ENCODE assay signal across 8 cellular contexts in the genomic region with DNA sequence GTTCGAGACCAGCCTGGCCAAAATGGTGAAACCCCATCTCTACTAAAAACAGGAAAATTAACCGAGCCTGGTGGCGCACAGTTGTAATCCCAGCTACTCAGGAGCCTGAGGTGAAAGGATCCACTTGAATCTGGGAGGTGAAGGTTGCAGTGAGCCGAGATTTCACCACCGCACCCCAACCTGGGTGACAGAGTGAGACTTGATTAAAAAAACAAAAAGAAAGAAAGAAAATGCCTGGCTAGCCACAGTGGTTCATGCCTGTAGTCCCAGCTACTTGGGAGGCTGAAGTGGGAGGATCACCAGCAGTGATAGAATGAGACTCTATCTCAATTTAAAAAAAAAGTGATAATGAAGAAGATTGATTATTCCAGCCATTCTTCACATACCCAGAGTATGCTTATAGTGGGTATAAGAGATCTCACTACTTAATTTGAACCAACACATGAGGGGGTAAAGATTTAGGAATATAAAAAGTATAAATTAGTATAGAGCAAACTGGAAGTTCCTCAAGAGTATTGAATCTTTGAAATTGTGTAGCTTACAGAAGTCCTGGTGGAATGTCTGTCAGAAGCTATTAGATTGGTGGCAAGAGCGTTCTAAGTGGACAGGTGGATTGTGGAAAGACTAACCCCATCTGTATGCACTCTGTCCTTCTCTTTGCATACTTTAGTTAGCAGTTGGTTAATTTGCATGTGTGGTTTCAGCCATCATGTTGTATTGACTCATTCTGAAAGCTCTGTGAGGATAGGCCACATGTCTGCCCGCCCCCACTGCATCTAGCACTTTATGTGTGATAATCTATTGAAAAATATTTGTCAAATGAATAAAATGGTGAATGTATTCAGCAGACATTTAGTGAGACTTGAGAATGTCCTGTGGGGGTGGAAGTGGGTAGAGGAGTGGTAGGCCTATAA. TPM values are rescaled to one million over a fixed set of nuclear protein-coding genes. Genes with fewer than 3 reads are reported as not detected.
DNase-seq lines count a peak whose midpoint lies in the region; ATAC-seq and TF ChIP-seq lines count a peak whose summit lies in the region.

No MANE protein-coding gene starts in this region.

- no peaks in the 10 kb centered on the region for H3K27me3 ChIP-seq in CD8-positive, alpha-beta memory T cell (ENCODE audit: insufficient read depth, low read length, poor library complexity, severe bottlenecking)
- no peaks in the 10 kb centered on the region for H3K27me3 ChIP-seq in stomach

- peaks cover 0 to 26% (median 6%) of the 10 kb centered on the region in 3 donors for H3K36me3 Mint-ChIP-seq in CD8-positive, alpha-beta memory T cell
- no peaks in the 10 kb centered on the region for H3K36me3 Mint-ChIP-seq in natural killer cell

- no peak overlapping the region for H3K4me3 ChIP-seq in CD8-positive, alpha-beta memory T cell (ENCODE audit: low read length)
- H3K4me3 ChIP-seq in stomach, result no peak overlapping the region

- in situ Hi-C loops in G401 (cut with HindIII; ENCODE audit: low sequenced_read_pairs), result no loop called here

- no peak for TF ChIP-seq EP300 in stomach (IDR thresholded peaks at IDR 0.05)

- H3K36me3 ChIP-seq in CD8-positive, alpha-beta memory T cell (ENCODE audit: insufficient read depth, low read length), result peaks cover 21% of the 10 kb centered on the region
- peaks cover 2 to 23% (median 21%) of the 10 kb centered on the region in 4 donors for H3K36me3 ChIP-seq in stomach

- TF ChIP-seq CTCF in natural killer cell (IDR thresholded peaks at IDR 0.05) (no peak), stomach (IDR thresholded peaks at IDR 0.05) (no peak)

- no peaks in the 10 kb centered on the region for H3K9me3 Mint-ChIP-seq in CD8-positive, alpha-beta memory T cell
- H3K9me3 Mint-ChIP-seq in natural killer cell, result no peaks in the 10 kb centered on the region

- 79 to 88% (median 81%) methylated on average over 7 of the region's 7 CpGs for WGBS in stomach, 5 donors

- intact Hi-C loops in natural killer cell (cut with micrococcal nuclease) (no loop called here), stomach (cut with DNase I; ENCODE audit: low total_unique reads) (no loop called here)

- no peak overlapping the region for H3K27ac ChIP-seq in CD8-positive, alpha-beta memory T cell (ENCODE audit: low read depth, low read length)
- H3K27ac ChIP-seq in stomach, result no peak overlapping the region

- H3K4me3 Mint-ChIP-seq in CD8-positive, alpha-beta memory T cell, result peak overlapping the region in 4 of 7 donors; percentile 22 to 42 (median 31)
- H3K4me3 Mint-ChIP-seq in natural killer cell, result peak overlapping the region; percentile 9

- no peaks in the 10 kb centered on the region for H3K27me3 Mint-ChIP-seq in CD8-positive, alpha-beta memory T cell
- H3K27me3 Mint-ChIP-seq in natural killer cell (ENCODE audit: low read depth in 2 of 2), result no peaks in the 10 kb centered on the region

- POLR2A ChIA-PET in CD8-positive, alpha-beta memory T cell (lab: Charles Lee), result interaction anchor here (0.6 to 1.0 kb wide), 2 partner anchors 16 to 69 kb away, joined by 3 to 5 read pairs; no protein-coding TSS in a partner anchor

- H3K27ac Mint-ChIP-seq in CD8-positive, alpha-beta memory T cell, result peak overlapping the region in 7 of 8 donors; percentile 40 to 85 (median 52)
- H3K27ac Mint-ChIP-seq in natural killer cell, result peak overlapping the region; percentile 47 to 64

- peak in 1 of 5 donors; percentile 20 for DNase-seq in CD8-positive, alpha-beta memory T cell
- peak; percentile 33 for DNase-seq in activated T-cell treated with anti-CD3 and anti-CD28 coated beads for 4 hours
- no peak for DNase-seq in natural killer cell
- DNase-seq in HuH-7 (ENCODE audit: low spot score), result no peak
- no peak for DNase-seq in stomach
- no peak for DNase-seq in G401 (ENCODE audit: low spot score)

- no peak for TF ChIP-seq POLR2A in stomach (IDR thresholded peaks at IDR 0.05)

- CTCF ChIA-PET in CD8-positive, alpha-beta memory T cell (lab: Charles Lee), result interaction anchor here (0.7 to 1.9 kb wide), 3 partner anchors 12 to 40 kb away, joined by 3 to 7 read pairs (median 6); no protein-coding TSS in a partner anchor

- H3K9me3 ChIP-seq in CD8-positive, alpha-beta memory T cell (ENCODE audit: low read length), result no peaks in the 10 kb centered on the region
- H3K9me3 ChIP-seq in stomach, result no peaks in the 10 kb centered on the region

- H3K4me1 Mint-ChIP-seq in CD8-positive, alpha-beta memory T cell, result peaks cover 41 to 72% (median 69%) of the 10 kb centered on the region in 3 donors
- peaks cover 40 to 49% of the 10 kb centered on the region in 2 donors for H3K4me1 Mint-ChIP-seq in natural killer cell

- peaks cover 32% of the 10 kb centered on the region for H3K4me1 ChIP-seq in CD8-positive, alpha-beta memory T cell (ENCODE audit: insufficient read depth, low read length)
- H3K4me1 ChIP-seq in stomach, result peaks cover 0 to 56% (median 24%) of the 10 kb centered on the region in 4 donors

- ATAC-seq in GM21367 (IDR thresholded peaks at IDR 0.05; ENCODE audit: unreplicated experiment), result peak; percentile 81
- ATAC-seq in HG03558 (IDR thresholded peaks at IDR 0.05; ENCODE audit: extremely low read depth, unreplicated experiment), result peak; percentile 95
- ATAC-seq in natural killer cell, result peak; percentile 82 to 91 (median 84)

RNA-seq across cellular contexts. Expression of a gene that starts 25.0 kb away (rescaled TPM):
- total RNA-seq in CD8-positive, alpha-beta memory T cell, result 10 to 100 TPM; 13.6 to 14.0 TPM
- polyA plus RNA-seq in CD8-positive, alpha-beta memory T cell, result 9.4 TPM
- total RNA-seq in natural killer cell, result 10 to 100 TPM; 25.6 to 29.7 (median 26.7) TPM
- 10 to 100 TPM; 12.3 to 38.7 (median 20.1) TPM for total RNA-seq in stomach
- 1 to 10 TPM; 3.1 to 4.1 (median 3.8) TPM for polyA plus RNA-seq in stomach
- total RNA-seq in G401 (2014; rRNA removed; shearing (Covaris generic)), result 9.4 and 10.4 TPM in 2 replicates
